ENCODE assay signal across 1 cellular context in genomic region chr20:62938105-62938888, GRCh38.
TF ChIP-seq lines count a peak whose summit lies in the region.

Gene GID8, plus strand, starts transcription at chr20:62938147. Its CDS starts 3,356 bp downstream, at chr20:62941503.

TF ChIP-seq in HepG2, 621 proteins besides CTCF, POLR2A, EP300 and RAD21 (continued from another document and continues in another):
- 0 out of 2 replicates have a peak, but pooled peaks have one; percentile 10 for TF ChIP-seq NCOR1 (IDR thresholded peaks at IDR 0.05; ENCODE audit: borderline replicate concordance, low read length)
- peak; percentile 72; the same call in 1 of the 2 replicates for TF ChIP-seq EED (CRISPR knock-in tag; IDR thresholded peaks at IDR 0.05)
- 0 out of 2 replicates have a peak, but pooled peaks have one; percentile 45 for TF ChIP-seq TGIF2 (CRISPR knock-in tag; IDR thresholded peaks at IDR 0.05)
- 0 out of 2 replicates have a peak, but pooled peaks have one; percentile 47 for TF ChIP-seq CCDC6 (CRISPR knock-in tag; IDR thresholded peaks at IDR 0.05)
- TF ChIP-seq NR0B2 (CRISPR knock-in tag; IDR thresholded peaks at IDR 0.05) = 0 out of 2 replicates have a peak, but pooled peaks have one; percentile 51
- TF ChIP-seq MAX (IDR thresholded peaks at IDR 0.05) = 0 out of 2 replicates have a peak, but pooled peaks have one; percentile 16
- peak; percentile 14; the same call in 1 of the 2 replicates for TF ChIP-seq ZNF574 (CRISPR knock-in tag; IDR thresholded peaks at IDR 0.05)
- TF ChIP-seq TBP (CRISPR knock-in tag; IDR thresholded peaks at IDR 0.05) = no peak
- peak; percentile 11 for TF ChIP-seq ZNF781 (CRISPR knock-in tag; IDR thresholded peaks at IDR 0.05; ENCODE audit: borderline replicate concordance, not compliant biosample characterization)
- TF ChIP-seq GFI1 (CRISPR knock-in tag; IDR thresholded peaks at IDR 0.05; ENCODE audit: borderline replicate concordance) = peak; percentile 17; the same call in 1 of the 2 replicates
- TF ChIP-seq, protein P1, sequence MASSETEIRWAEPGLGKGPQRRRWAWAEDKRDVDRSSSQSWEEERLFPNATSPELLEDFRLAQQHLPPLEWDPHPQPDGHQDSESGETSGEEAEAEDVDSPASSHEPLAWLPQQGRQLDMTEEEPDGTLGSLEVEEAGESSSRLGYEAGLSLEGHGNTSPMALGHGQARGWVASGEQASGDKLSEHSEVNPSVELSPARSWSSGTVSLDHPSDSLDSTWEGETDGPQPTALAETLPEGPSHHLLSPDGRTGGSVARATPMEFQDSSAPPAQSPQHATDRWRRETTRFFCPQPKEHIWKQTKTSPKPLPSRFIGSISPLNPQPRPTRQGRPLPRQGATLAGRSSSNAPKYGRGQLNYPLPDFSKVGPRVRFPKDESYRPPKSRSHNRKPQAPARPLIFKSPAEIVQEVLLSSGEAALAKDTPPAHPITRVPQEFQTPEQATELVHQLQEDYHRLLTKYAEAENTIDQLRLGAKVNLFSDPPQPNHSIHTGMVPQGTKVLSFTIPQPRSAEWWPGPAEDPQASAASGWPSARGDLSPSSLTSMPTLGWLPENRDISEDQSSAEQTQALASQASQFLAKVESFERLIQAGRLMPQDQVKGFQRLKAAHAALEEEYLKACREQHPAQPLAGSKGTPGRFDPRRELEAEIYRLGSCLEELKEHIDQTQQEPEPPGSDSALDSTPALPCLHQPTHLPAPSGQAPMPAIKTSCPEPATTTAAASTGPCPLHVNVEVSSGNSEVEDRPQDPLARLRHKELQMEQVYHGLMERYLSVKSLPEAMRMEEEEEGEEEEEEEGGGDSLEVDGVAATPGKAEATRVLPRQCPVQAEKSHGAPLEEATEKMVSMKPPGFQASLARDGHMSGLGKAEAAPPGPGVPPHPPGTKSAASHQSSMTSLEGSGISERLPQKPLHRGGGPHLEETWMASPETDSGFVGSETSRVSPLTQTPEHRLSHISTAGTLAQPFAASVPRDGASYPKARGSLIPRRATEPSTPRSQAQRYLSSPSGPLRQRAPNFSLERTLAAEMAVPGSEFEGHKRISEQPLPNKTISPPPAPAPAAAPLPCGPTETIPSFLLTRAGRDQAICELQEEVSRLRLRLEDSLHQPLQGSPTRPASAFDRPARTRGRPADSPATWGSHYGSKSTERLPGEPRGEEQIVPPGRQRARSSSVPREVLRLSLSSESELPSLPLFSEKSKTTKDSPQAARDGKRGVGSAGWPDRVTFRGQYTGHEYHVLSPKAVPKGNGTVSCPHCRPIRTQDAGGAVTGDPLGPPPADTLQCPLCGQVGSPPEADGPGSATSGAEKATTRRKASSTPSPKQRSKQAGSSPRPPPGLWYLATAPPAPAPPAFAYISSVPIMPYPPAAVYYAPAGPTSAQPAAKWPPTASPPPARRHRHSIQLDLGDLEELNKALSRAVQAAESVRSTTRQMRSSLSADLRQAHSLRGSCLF (CRISPR knock-in tag; IDR thresholded peaks at IDR 0.05; ENCODE audit: borderline replicate concordance) = peak; percentile 64; the same call in 1 of the 2 replicates
- TF ChIP-seq SIN3A (IDR thresholded peaks at IDR 0.05; ENCODE audit: borderline replicate concordance, low read depth, low read length) = no peak
- TF ChIP-seq CERS6 (CRISPR knock-in tag; IDR thresholded peaks at IDR 0.05) = 0 out of 2 replicates have a peak, but pooled peaks have one; percentile 27
- no peak for TF ChIP-seq NR2F2 (IDR thresholded peaks at IDR 0.05; ENCODE audit: borderline replicate concordance, low read depth)
- TF ChIP-seq ADNP (CRISPR knock-in tag; IDR thresholded peaks at IDR 0.05) = no peak
- TF ChIP-seq ZNF687 (CRISPR knock-in tag; IDR thresholded peaks at IDR 0.05) = 0 out of 2 replicates have a peak, but pooled peaks have one; percentile 58
- TF ChIP-seq SOX13 (IDR thresholded peaks at IDR 0.05) = no peak
- no peak for TF ChIP-seq SOX13 (CRISPR knock-in tag; conservative IDR thresholded peaks at IDR 0.05 in 1 of 2, IDR thresholded peaks at IDR 0.05 in 1 of 2)
- TF ChIP-seq MIXL1 (CRISPR knock-in tag; IDR thresholded peaks at IDR 0.05) = 0 out of 2 replicates have a peak, but pooled peaks have one; percentile 36
- TF ChIP-seq, protein P2, sequence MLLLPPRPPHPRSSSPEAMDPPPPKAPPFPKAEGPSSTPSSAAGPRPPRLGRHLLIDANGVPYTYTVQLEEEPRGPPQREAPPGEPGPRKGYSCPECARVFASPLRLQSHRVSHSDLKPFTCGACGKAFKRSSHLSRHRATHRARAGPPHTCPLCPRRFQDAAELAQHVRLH (CRISPR knock-in tag; IDR thresholded peaks at IDR 0.05; ENCODE audit: borderline replicate concordance, low read depth) = no peak
- peak; percentile 6; the same call in 1 of the 2 replicates for TF ChIP-seq ATF2 (CRISPR knock-in tag; IDR thresholded peaks at IDR 0.05)
- 0 out of 2 replicates have a peak, but pooled peaks have one; percentile 61 for TF ChIP-seq ZNF180 (CRISPR knock-in tag; IDR thresholded peaks at IDR 0.05; ENCODE audit: borderline replicate concordance, low read depth)
- peak; percentile 26; the same call in 1 of the 2 replicates for TF ChIP-seq KLF15 (CRISPR knock-in tag; IDR thresholded peaks at IDR 0.05; ENCODE audit: borderline replicate concordance)
- 0 out of 2 replicates have a peak, but pooled peaks have one; percentile 72 for TF ChIP-seq MBNL3 (CRISPR knock-in tag; conservative IDR thresholded peaks at IDR 0.05)
- TF ChIP-seq SP2 (CRISPR knock-in tag; IDR thresholded peaks at IDR 0.05) = 0 out of 2 replicates have a peak, but pooled peaks have one; percentile 2
- TF ChIP-seq JUN (CRISPR knock-in tag; IDR thresholded peaks at IDR 0.05) = 0 out of 2 replicates have a peak, but pooled peaks have one; percentile 2
- TF ChIP-seq LBX2 (CRISPR knock-in tag; IDR thresholded peaks at IDR 0.05; ENCODE audit: borderline replicate concordance) = 0 out of 2 replicates have a peak, but pooled peaks have one; percentile 3
- peak; percentile 67; the same call in 1 of the 2 replicates for TF ChIP-seq ZNF225 (CRISPR knock-in tag; IDR thresholded peaks at IDR 0.05)
- TF ChIP-seq, protein P3, sequence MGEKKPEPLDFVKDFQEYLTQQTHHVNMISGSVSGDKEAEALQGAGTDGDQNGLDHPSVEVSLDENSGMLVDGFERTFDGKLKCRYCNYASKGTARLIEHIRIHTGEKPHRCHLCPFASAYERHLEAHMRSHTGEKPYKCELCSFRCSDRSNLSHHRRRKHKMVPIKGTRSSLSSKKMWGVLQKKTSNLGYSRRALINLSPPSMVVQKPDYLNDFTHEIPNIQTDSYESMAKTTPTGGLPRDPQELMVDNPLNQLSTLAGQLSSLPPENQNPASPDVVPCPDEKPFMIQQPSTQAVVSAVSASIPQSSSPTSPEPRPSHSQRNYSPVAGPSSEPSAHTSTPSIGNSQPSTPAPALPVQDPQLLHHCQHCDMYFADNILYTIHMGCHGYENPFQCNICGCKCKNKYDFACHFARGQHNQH (CRISPR knock-in tag; IDR thresholded peaks at IDR 0.05) = peak; percentile 59; the same call in 1 of the 2 replicates
- TF ChIP-seq, protein P4, sequence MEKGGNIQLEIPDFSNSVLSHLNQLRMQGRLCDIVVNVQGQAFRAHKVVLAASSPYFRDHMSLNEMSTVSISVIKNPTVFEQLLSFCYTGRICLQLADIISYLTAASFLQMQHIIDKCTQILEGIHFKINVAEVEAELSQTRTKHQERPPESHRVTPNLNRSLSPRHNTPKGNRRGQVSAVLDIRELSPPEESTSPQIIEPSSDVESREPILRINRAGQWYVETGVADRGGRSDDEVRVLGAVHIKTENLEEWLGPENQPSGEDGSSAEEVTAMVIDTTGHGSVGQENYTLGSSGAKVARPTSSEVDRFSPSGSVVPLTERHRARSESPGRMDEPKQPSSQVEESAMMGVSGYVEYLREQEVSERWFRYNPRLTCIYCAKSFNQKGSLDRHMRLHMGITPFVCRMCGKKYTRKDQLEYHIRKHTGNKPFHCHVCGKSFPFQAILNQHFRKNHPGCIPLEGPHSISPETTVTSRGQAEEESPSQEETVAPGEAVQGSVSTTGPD (CRISPR knock-in tag; IDR thresholded peaks at IDR 0.05) = no peak
- no peak for TF ChIP-seq WIZ (CRISPR knock-in tag; IDR thresholded peaks at IDR 0.05)
- TF ChIP-seq ZNF558 (CRISPR knock-in tag; IDR thresholded peaks at IDR 0.05; ENCODE audit: borderline replicate concordance) = peak; percentile 87; the same call in 1 of the 2 replicates
- TF ChIP-seq RFXAP (CRISPR knock-in tag; IDR thresholded peaks at IDR 0.05; ENCODE audit: borderline replicate concordance) = peak; percentile 63; the same call in 1 of the 2 replicates
- TF ChIP-seq, protein P5, sequence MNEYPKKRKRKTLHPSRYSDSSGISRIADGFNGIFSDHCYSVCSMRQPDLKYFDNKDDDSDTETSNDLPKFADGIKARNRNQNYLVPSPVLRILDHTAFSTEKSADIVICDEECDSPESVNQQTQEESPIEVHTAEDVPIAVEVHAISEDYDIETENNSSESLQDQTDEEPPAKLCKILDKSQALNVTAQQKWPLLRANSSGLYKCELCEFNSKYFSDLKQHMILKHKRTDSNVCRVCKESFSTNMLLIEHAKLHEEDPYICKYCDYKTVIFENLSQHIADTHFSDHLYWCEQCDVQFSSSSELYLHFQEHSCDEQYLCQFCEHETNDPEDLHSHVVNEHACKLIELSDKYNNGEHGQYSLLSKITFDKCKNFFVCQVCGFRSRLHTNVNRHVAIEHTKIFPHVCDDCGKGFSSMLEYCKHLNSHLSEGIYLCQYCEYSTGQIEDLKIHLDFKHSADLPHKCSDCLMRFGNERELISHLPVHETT (CRISPR knock-in tag; conservative IDR thresholded peaks at IDR 0.05) = 0 out of 2 replicates have a peak, but pooled peaks have one; percentile 48
- peak; percentile 90; the same call in 1 of the 2 replicates for TF ChIP-seq NRL (CRISPR knock-in tag; IDR thresholded peaks at IDR 0.05; ENCODE audit: borderline replicate concordance)
